ENCODE assay signal across 8 cellular contexts in genomic region chr3:23916152-23916885, GRCh38.
DNase-seq lines count a peak whose midpoint lies in the region; ATAC-seq and TF ChIP-seq lines count a peak whose summit lies in the region.

No MANE protein-coding gene starts in this region.

- DNase-seq in HAP-1 (ENCODE audit: low spot score in 2 of 2) (no peak), MM.1S (no peak), SHP77 (lab: John Stamatoyannopoulos, UW) (no peak), dedifferentiated amniotic fluid mesenchymal stem cell (ENCODE audit: extremely low spot score) (no peak), COR-L47 (lab: John Stamatoyannopoulos, UW) (no peak)
- DNase-seq in effector memory CD4-positive, alpha-beta T cell: no peak

- H3K4me2 ChIP-seq in MM.1S (ENCODE audit: low read depth, low read length): peak overlapping the region; percentile 97

- peak overlapping the region; percentile 71 for H3K9ac ChIP-seq in MM.1S (ENCODE audit: low read length)

- H3K27ac ChIP-seq in MM.1S (ENCODE audit: low read length) (no peak overlapping the region; the same call in 1 of the 2 replicates), muscle layer of duodenum (ENCODE audit: low read length) (peak overlapping the region; percentile 49)
- peak overlapping the region; percentile 83 for H3K27ac ChIP-seq in effector memory CD4-positive, alpha-beta T cell (ENCODE audit: insufficient read depth, low read length, poor library complexity, severe bottlenecking)

- H3K9me2 ChIP-seq in MM.1S (replicated peaks; ENCODE audit: insufficient read depth, low read length): no peaks in the 10 kb centered on the region

- peak overlapping the region; percentile 89 for H2AFZ ChIP-seq in MM.1S (ENCODE audit: low read length)

- H3K79me2 ChIP-seq in MM.1S (ENCODE audit: low read length): peaks cover 27% of the 10 kb centered on the region

- H3K4me1 ChIP-seq in HAP-1 (peaks cover 22% of the 10 kb centered on the region), MM.1S (ENCODE audit: low read length) (peaks cover 36% of the 10 kb centered on the region), muscle layer of duodenum (ENCODE audit: control insufficient read depth in 1 of 2, insufficient read depth in 2 of 2, low read length in 2 of 2) (peaks cover 24 to 27% of the 10 kb centered on the region in 2 donors)
- peaks cover 12% of the 10 kb centered on the region for H3K4me1 ChIP-seq in effector memory CD4-positive, alpha-beta T cell (ENCODE audit: control insufficient read depth, insufficient read depth, low read length, poor library complexity, severe bottlenecking)

- peaks cover 48% of the 10 kb centered on the region for H3F3A ChIP-seq in MM.1S (ENCODE audit: insufficient read depth, low read length)

- peaks cover 37% of the 10 kb centered on the region for H3K36me3 ChIP-seq in HAP-1 (replicated peaks)
- peaks cover 14% of the 10 kb centered on the region; the same call in 1 of the 2 replicates for H3K36me3 ChIP-seq in MM.1S (replicated peaks; ENCODE audit: insufficient read depth, low read length)
- H3K36me3 ChIP-seq in effector memory CD4-positive, alpha-beta T cell (ENCODE audit: control insufficient read depth, insufficient read depth, low read length): peaks cover 18% of the 10 kb centered on the region
- peaks cover 11 to 21% of the 10 kb centered on the region in 2 donors for H3K36me3 ChIP-seq in muscle layer of duodenum (ENCODE audit: control insufficient read depth in 1 of 2, insufficient read depth in 2 of 2, low read length in 2 of 2)

- no peak for TF ChIP-seq CTCF in MM.1S (IDR thresholded peaks at IDR 0.05; ENCODE audit: low read length)

- in situ Hi-C loops in HAP-1 (cut with MboI; ENCODE audit: low sequenced_read_pairs): no loop called here

- H3K4me3 ChIP-seq in HAP-1 (peak overlapping the region; percentile 99), MM.1S (ENCODE audit: low read length) (peak overlapping the region; percentile 100), muscle layer of duodenum (ENCODE audit: low read depth in 1 of 2, low read length in 2 of 2) (peak overlapping the region; percentile 96 to 98)
- H3K4me3 ChIP-seq in effector memory CD4-positive, alpha-beta T cell (ENCODE audit: insufficient read depth, low read depth, low read length, poor library complexity, severe bottlenecking): peak overlapping the region; percentile 96

- H3K27me3 ChIP-seq in HAP-1 (ENCODE audit: low read depth) (no peaks in the 10 kb centered on the region), MM.1S (replicated peaks; ENCODE audit: insufficient read depth, low read length) (peaks cover 8% of the 10 kb centered on the region), muscle layer of duodenum (ENCODE audit: low read depth, low read length) (no peaks in the 10 kb centered on the region)
- no peaks in the 10 kb centered on the region for H3K27me3 ChIP-seq in effector memory CD4-positive, alpha-beta T cell (replicated peaks; ENCODE audit: control insufficient read depth, insufficient read depth, low read length, poor library complexity, severe bottlenecking)

- H4K20me1 ChIP-seq in MM.1S (ENCODE audit: insufficient read depth, low read length): peaks cover 19% of the 10 kb centered on the region

- H3K9me3 ChIP-seq in HAP-1 (no peaks in the 10 kb centered on the region), MM.1S (replicated peaks; ENCODE audit: insufficient read depth, low read length) (no peaks in the 10 kb centered on the region), muscle layer of duodenum (ENCODE audit: control insufficient read depth in 1 of 2, low read length in 2 of 2) (no peaks in the 10 kb centered on the region)
- H3K9me3 ChIP-seq in effector memory CD4-positive, alpha-beta T cell (ENCODE audit: control insufficient read depth, low read length): no peaks in the 10 kb centered on the region

- ATAC-seq in GM18511 (IDR thresholded peaks at IDR 0.05; ENCODE audit: unreplicated experiment): peak; percentile 52
